In the genomic region with DNA sequence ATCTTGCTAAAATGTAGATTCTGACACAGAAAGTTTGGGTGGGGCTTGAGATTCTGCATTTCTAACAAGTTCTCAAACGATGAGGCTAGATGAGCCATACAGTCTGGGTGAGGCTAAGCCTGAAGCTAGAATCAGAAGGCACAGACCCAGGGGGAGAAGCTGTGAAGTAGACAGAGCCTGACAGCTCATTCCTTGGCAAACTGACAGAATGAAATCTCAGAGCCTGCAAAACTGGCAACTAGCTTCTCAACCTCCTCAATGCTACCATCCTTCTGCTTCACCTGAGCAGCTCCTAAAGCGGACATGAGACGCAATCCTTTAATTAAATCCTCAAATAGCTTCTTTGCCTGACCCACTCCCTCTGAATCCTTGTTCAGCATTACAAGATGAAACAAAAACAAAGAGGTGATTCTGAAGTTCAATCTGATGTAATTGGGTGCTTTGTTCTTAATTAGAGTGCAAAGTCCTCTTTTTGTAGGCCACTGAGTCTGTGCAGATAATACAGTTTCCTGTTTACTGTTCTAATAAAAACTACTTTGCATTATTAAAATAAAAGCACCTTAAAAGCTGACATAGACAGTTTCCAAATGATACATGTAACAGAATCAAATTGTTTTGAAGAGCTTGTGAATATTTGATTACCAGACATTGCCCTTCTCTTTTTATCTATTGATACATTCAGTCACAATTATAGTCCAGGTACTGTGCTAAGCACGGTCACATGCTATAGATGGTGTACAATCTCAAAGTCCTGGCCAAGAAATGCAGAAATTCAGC, we compare ENCODE assay signal across 11 cellular contexts.
DNase-seq lines count a peak whose midpoint lies in the region; ATAC-seq and TF ChIP-seq lines count a peak whose summit lies in the region.
"Had no signal": no experiment of that assay in that cellular context is flagged by ENCODE, and none has a peak within 500 bp of the region (broad histone marks: within the 10 kb centered on the region; RNA-seq: fewer than 3 reads in every experiment).

No MANE protein-coding gene starts in this region.

- no peaks in the 10 kb centered on the region for H3K27me3 Mint-ChIP-seq in activated naive CD4-positive, alpha-beta T cell treated with anti-CD3 and anti-CD28 coated beads for 36 hours (ENCODE audit: low read depth)
- H3K27me3 Mint-ChIP-seq: activated naive CD8-positive, alpha-beta T cell had no signal

- no peak overlapping the region for H3K27ac Mint-ChIP-seq in activated naive CD4-positive, alpha-beta T cell treated with anti-CD3 and anti-CD28 coated beads for 36 hours
- H3K27ac Mint-ChIP-seq: activated naive CD8-positive, alpha-beta T cell had no signal

- H3K4me3 Mint-ChIP-seq in activated naive CD4-positive, alpha-beta T cell treated with anti-CD3 and anti-CD28 coated beads for 36 hours = no peak overlapping the region
- H3K4me3 Mint-ChIP-seq: activated naive CD8-positive, alpha-beta T cell had no signal

- H3K27me3 ChIP-seq in gastroesophageal sphincter (no peaks in the 10 kb centered on the region), aorta (ENCODE audit: control insufficient read depth in 1 of 2, insufficient read depth in 2 of 2, low read length in 1 of 2) (no peaks in the 10 kb centered on the region)
- H3K27me3 ChIP-seq: ovary had no signal

- H3K4me1 ChIP-seq in gastroesophageal sphincter (peaks cover 0 to 6% (median 0%) of the 10 kb centered on the region in 3 donors), aorta (ENCODE audit: control insufficient read depth in 1 of 2, insufficient read depth in 2 of 2, low read length in 2 of 2) (no peaks in the 10 kb centered on the region)

- ATAC-seq in gastroesophageal sphincter = no peak
- ATAC-seq in aorta (ENCODE audit: low FRiP score) = no peak

- no peaks in the 10 kb centered on the region for H3K36me3 ChIP-seq in gastroesophageal sphincter
- no peaks in the 10 kb centered on the region for H3K36me3 ChIP-seq in aorta (ENCODE audit: control insufficient read depth in 1 of 2, insufficient read depth in 2 of 2, low read length in 1 of 2)
- H3K36me3 ChIP-seq: ovary had no signal

- CTCF ChIA-PET in activated naive CD4-positive, alpha-beta T cell treated with anti-CD3 and anti-CD28 coated beads for 36 hours (lab: Charles Lee) = no interaction called here

- H3K36me3 Mint-ChIP-seq in activated naive CD4-positive, alpha-beta T cell treated with anti-CD3 and anti-CD28 coated beads for 36 hours (ENCODE audit: low read depth) = peaks cover 4% of the 10 kb centered on the region

- no peak for TF ChIP-seq EP300 in gastroesophageal sphincter (IDR thresholded peaks at IDR 0.05)

- intact Hi-C loops in activated naive CD4-positive, alpha-beta T cell treated with anti-CD3 and anti-CD28 coated beads for 36 hours (cut with micrococcal nuclease) = no loop called here
- intact Hi-C loops in aorta (cut with DNase I) = no loop called here

- no peak for TF ChIP-seq POLR2A in gastroesophageal sphincter (IDR thresholded peaks at IDR 0.05)

- peaks cover 0 to 21% (median 0%) of the 10 kb centered on the region in 3 donors for H3K9me3 ChIP-seq in gastroesophageal sphincter
- H3K9me3 ChIP-seq in aorta (ENCODE audit: control insufficient read depth, low read length) = peaks cover 4% of the 10 kb centered on the region
- H3K9me3 ChIP-seq: ovary had no signal

- no peaks in the 10 kb centered on the region for H3K4me1 Mint-ChIP-seq in activated naive CD4-positive, alpha-beta T cell treated with anti-CD3 and anti-CD28 coated beads for 36 hours (ENCODE audit: low read depth)

- H3K9me3 Mint-ChIP-seq in activated naive CD4-positive, alpha-beta T cell treated with anti-CD3 and anti-CD28 coated beads for 36 hours = peaks cover 16% of the 10 kb centered on the region

- peak; percentile 72 for DNase-seq in GM03348 (ENCODE audit: low spot score)
- DNase-seq in RPMI7951 (ENCODE audit: low read depth) = peak; percentile 5
- DNase-seq in fibroblast of gingiva (ENCODE audit: low read depth) = peak; percentile 61
- peak; percentile 34 for DNase-seq in retinal pigment epithelial cell (ENCODE audit: low read depth)
- DNase-seq in activated naive CD4-positive, alpha-beta T cell treated with anti-CD3 and anti-CD28 coated beads for 36 hours = no peak
- DNase-seq in activated effector memory CD4-positive, alpha-beta T cell treated with Interleukin-2 at 50 U/mL for 16 hours = no peak
- DNase-seq in aorta = no peak
- DNase-seq: ovary; stimulated activated CD8-positive, alpha-beta memory T cell treated with anti-CD3 and anti-CD28 coated beads, Interleukin-4, amount 100 ng/mL, for 48 hours had no signal

- WGBS in gastroesophageal sphincter (ENCODE audit: low coverage in 1 of 2), 2 donors = 83 to 93% methylated on average over 3 to 4 of the region's 4 CpGs
- WGBS in aorta, 2 donors = 89 to 91% methylated on average over 4 of the region's 4 CpGs

- TF ChIP-seq CTCF in retinal pigment epithelial cell (conservative IDR thresholded peaks at IDR 0.05; ENCODE audit: low read depth, low read length) = no peak
- no peak for TF ChIP-seq CTCF in gastroesophageal sphincter (IDR thresholded peaks at IDR 0.05)

- no peak overlapping the region for H3K27ac ChIP-seq in gastroesophageal sphincter
- no peak overlapping the region for H3K27ac ChIP-seq in aorta (ENCODE audit: low read depth in 1 of 2, low read length in 2 of 2)
- H3K27ac ChIP-seq: ovary had no signal

- H3K4me3 ChIP-seq in retinal pigment epithelial cell (ENCODE audit: low read length) (no peak overlapping the region), gastroesophageal sphincter (no peak overlapping the region), aorta (ENCODE audit: low read length in 2 of 2) (no peak overlapping the region)
- H3K4me3 ChIP-seq: ovary had no signal

Comparison
In these comparisons a context has a peak if more than half of its experiments do, and no peak if none do; other contexts are left out.
1. DNase-seq: peak in GM03348 (single experiment), RPMI7951 (single experiment), fibroblast of gingiva (single experiment) and retinal pigment epithelial cell (single experiment); none in activated naive CD4-positive, alpha-beta T cell treated with anti-CD3 and anti-CD28 coated beads for 36 hours (single experiment), activated effector memory CD4-positive, alpha-beta T cell treated with Interleukin-2 at 50 U/mL for 16 hours (single experiment) and aorta (0 of 2).